Comparison of ENCODE assay signal across 21 cellular contexts in genomic region chr5:143614831-143615230, GRCh38.
"Had no signal": no experiment of that assay in that cellular context is flagged by ENCODE, and none has a peak within 500 bp of the region (broad histone marks: within the 10 kb centered on the region; RNA-seq: fewer than 3 reads in every experiment).

No MANE protein-coding gene starts in this region.

- H2AFZ ChIP-seq: parathyroid adenoma had no signal

- DNase-seq: dermis blood vessel endothelial cell; effector memory CD8-positive, alpha-beta T cell; erythroblast; foreskin fibroblast; gastrocnemius medialis; head of caudate nucleus; natural killer cell; right lobe of liver; small intestine; stimulated activated CD4-positive, alpha-beta T cell treated with anti-CD3 and anti-CD28 coated beads, Interleukin-15, amount 100 ng/mL, for 24 hours; stimulated activated CD4-positive, alpha-beta T cell treated with anti-CD3 and anti-CD28 coated beads, Interleukin-2, amount 100 ng/mL, for 48 hours; stimulated activated naive B cell treated with anti-CD40 and anti-IgM and Interleukin-4, amounts not matched to agents 10 μg/mL and 1 μg/mL and 100 μg/mL, for 72 hours; upper lobe of left lung had no signal

- H3K4me3 ChIP-seq: coronary artery, gastrocnemius medialis, lung, right lobe of liver, thoracic aorta, tibial nerve, upper lobe of left lung had no signal

- H3K9ac ChIP-seq: parathyroid adenoma had no signal

- H3K36me3 ChIP-seq: gastrocnemius medialis, right lobe of liver, thoracic aorta, tibial nerve, upper lobe of left lung had no signal

- H3K4me3 Mint-ChIP-seq: effector memory CD8-positive, alpha-beta T cell; memory B cell; natural killer cell; stimulated activated naive B cell treated with anti-CD40 and anti-IgM and Interleukin-4, amounts not matched to agents 10 μg/mL and 1 μg/mL and 100 μg/mL, for 72 hours; stimulated activated naive CD8-positive, alpha-beta T cell treated with anti-CD3 and anti-CD28 coated beads, Interleukin-15, Interleukin-2, amounts not matched to agents 100 ng/mL and 50 ng/mL, for 24 hours had no signal

- H3K27me3 Mint-ChIP-seq: progenitor cell of endocrine pancreas; stimulated activated naive B cell treated with anti-CD40 and anti-IgM and Interleukin-4, amounts not matched to agents 10 μg/mL and 1 μg/mL and 100 μg/mL, for 72 hours had no signal

- H3K9me3 ChIP-seq: gastrocnemius medialis, right lobe of liver, thoracic aorta, tibial nerve, upper lobe of left lung had no signal

- H3K27ac Mint-ChIP-seq: effector memory CD8-positive, alpha-beta T cell; natural killer cell; progenitor cell of endocrine pancreas; stimulated activated naive B cell treated with anti-CD40 and anti-IgM and Interleukin-4, amounts not matched to agents 10 μg/mL and 1 μg/mL and 100 μg/mL, for 72 hours; stimulated activated naive CD8-positive, alpha-beta T cell treated with anti-CD3 and anti-CD28 coated beads, Interleukin-15, Interleukin-2, amounts not matched to agents 100 ng/mL and 50 ng/mL, for 24 hours had no signal

- H3K9me3 Mint-ChIP-seq: effector memory CD8-positive, alpha-beta T cell; memory B cell; natural killer cell had no signal

- H3K4me1 Mint-ChIP-seq: natural killer cell had no signal

- H3K79me2 ChIP-seq: parathyroid adenoma had no signal

- H3K4me1 ChIP-seq: parathyroid adenoma, right lobe of liver, tibial nerve had no signal

- H3K36me3 Mint-ChIP-seq: memory B cell; natural killer cell; stimulated activated naive B cell treated with anti-CD40 and anti-IgM and Interleukin-4, amounts not matched to agents 10 μg/mL and 1 μg/mL and 100 μg/mL, for 72 hours had no signal

- ATAC-seq: effector memory CD8-positive, alpha-beta T cell; gastrocnemius medialis; natural killer cell; right lobe of liver; stimulated activated naive B cell treated with anti-CD40 and anti-IgM and Interleukin-4, amounts not matched to agents 10 μg/mL and 1 μg/mL and 100 μg/mL, for 72 hours had no signal

- H3K27ac ChIP-seq: coronary artery, gastrocnemius medialis, parathyroid adenoma, right lobe of liver, thoracic aorta, tibial nerve, upper lobe of left lung had no signal

- H3K27me3 ChIP-seq: gastrocnemius medialis, right lobe of liver, tibial nerve, upper lobe of left lung had no signal
